Comparison of ENCODE assay signal across 1 cellular context in genomic region chr11:106449756-106450155, GRCh38.
TF ChIP-seq lines count a peak whose summit lies in the region.

No MANE protein-coding gene starts in this region.

TF ChIP-seq in HepG2, 621 proteins besides CTCF, POLR2A, EP300 and RAD21 (continued from another document and continues in another):
- TF ChIP-seq HNRNPK (IDR thresholded peaks at IDR 0.05; ENCODE audit: low read depth, low read length, poor library complexity, severe bottlenecking) (no peak), ZNF292 (CRISPR knock-in tag; IDR thresholded peaks at IDR 0.05; ENCODE audit: borderline replicate concordance, low read depth) (no peak), TARDBP (CRISPR knock-in tag; IDR thresholded peaks at IDR 0.05) (no peak), SKI (IDR thresholded peaks at IDR 0.05; ENCODE audit: partially characterized antibody) (no peak), HMG20B (CRISPR knock-in tag; conservative IDR thresholded peaks at IDR 0.05) (no peak), CREB1 (IDR thresholded peaks at IDR 0.05) (no peak), CREB1 (CRISPR knock-in tag; IDR thresholded peaks at IDR 0.05) (no peak), ZNF10 (CRISPR knock-in tag; IDR thresholded peaks at IDR 0.05; ENCODE audit: borderline replicate concordance, low read depth) (no peak), ZFP37 (CRISPR knock-in tag; IDR thresholded peaks at IDR 0.05; ENCODE audit: borderline replicate concordance) (no peak), CENPT (CRISPR knock-in tag; IDR thresholded peaks at IDR 0.05; ENCODE audit: low read depth) (no peak), HNRNPUL1 (IDR thresholded peaks at IDR 0.05; ENCODE audit: low read depth, low read length) (no peak), HDAC2 (CRISPR knock-in tag; IDR thresholded peaks at IDR 0.05) (no peak), CEBPG (CRISPR knock-in tag; IDR thresholded peaks at IDR 0.05) (peak; percentile 75), SPEN (CRISPR knock-in tag; IDR thresholded peaks at IDR 0.05; ENCODE audit: low read depth) (no peak), SP5 (CRISPR knock-in tag; IDR thresholded peaks at IDR 0.05; ENCODE audit: borderline replicate concordance, low read depth) (0 out of 2 replicates have a peak, but pooled peaks have one; percentile 42), ZNF713 (CRISPR knock-in tag; IDR thresholded peaks at IDR 0.05) (no peak), ETV5 (CRISPR knock-in tag; IDR thresholded peaks at IDR 0.05; ENCODE audit: borderline replicate concordance) (no peak), ZNF644 (CRISPR knock-in tag; IDR thresholded peaks at IDR 0.05; ENCODE audit: low read depth) (0 out of 2 replicates have a peak, but pooled peaks have one; percentile 23), ZNF7 (CRISPR knock-in tag; IDR thresholded peaks at IDR 0.05) (no peak), TRIM24 (CRISPR knock-in tag; IDR thresholded peaks at IDR 0.05) (no peak), ARID5B (CRISPR knock-in tag; IDR thresholded peaks at IDR 0.05) (peak; percentile 38; the same call in 1 of the 2 replicates), ELF3 (CRISPR knock-in tag; IDR thresholded peaks at IDR 0.05) (no peak), ONECUT2 (CRISPR knock-in tag; IDR thresholded peaks at IDR 0.05) (no peak), ZMYM2 (CRISPR knock-in tag; IDR thresholded peaks at IDR 0.05) (no peak), MTA1 (CRISPR knock-in tag; IDR thresholded peaks at IDR 0.05; ENCODE audit: borderline replicate concordance) (no peak), HOXA3 (CRISPR knock-in tag; IDR thresholded peaks at IDR 0.05) (no peak), ZSCAN21 (CRISPR knock-in tag; IDR thresholded peaks at IDR 0.05; ENCODE audit: borderline replicate concordance) (no peak), TBX3 (IDR thresholded peaks at IDR 0.05; ENCODE audit: borderline replicate concordance) (no peak), RFXANK (CRISPR knock-in tag; IDR thresholded peaks at IDR 0.05) (no peak), SOX5 (CRISPR knock-in tag; IDR thresholded peaks at IDR 0.05; ENCODE audit: borderline replicate concordance) (peak; percentile 67; the same call in 1 of the 2 replicates), ZNF367 (CRISPR knock-in tag; IDR thresholded peaks at IDR 0.05; ENCODE audit: borderline replicate concordance) (no peak), ZNF207 (IDR thresholded peaks at IDR 0.05; ENCODE audit: borderline replicate concordance) (no peak), SP140L (CRISPR knock-in tag; IDR thresholded peaks at IDR 0.05; ENCODE audit: borderline replicate concordance) (no peak), ZNF747 (CRISPR knock-in tag; IDR thresholded peaks at IDR 0.05; ENCODE audit: borderline replicate concordance) (no peak), TAF1 (CRISPR knock-in tag; IDR thresholded peaks at IDR 0.05) (no peak)
- TF ChIP-seq, protein P1, sequence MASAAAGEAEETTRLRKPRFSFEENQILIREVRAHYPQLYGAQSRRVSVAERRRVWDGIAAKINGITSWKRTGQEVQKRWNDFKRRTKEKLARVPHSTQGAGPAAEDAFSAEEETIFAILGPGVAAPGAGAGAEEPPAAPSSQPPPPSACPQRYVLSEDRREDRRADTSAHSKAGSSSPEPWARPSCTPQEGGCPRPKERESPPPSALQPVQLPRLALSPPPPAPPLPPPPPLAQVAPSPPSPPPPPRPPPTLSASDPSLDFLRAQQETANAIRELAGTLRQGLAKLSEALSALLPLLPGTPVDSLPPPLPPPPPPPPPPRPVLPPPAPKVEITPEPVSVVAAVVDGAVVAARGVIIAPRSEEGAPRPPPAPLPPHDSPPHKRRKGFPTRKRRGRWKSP (CRISPR knock-in tag; IDR thresholded peaks at IDR 0.05): no peak
- TF ChIP-seq, protein P2, sequence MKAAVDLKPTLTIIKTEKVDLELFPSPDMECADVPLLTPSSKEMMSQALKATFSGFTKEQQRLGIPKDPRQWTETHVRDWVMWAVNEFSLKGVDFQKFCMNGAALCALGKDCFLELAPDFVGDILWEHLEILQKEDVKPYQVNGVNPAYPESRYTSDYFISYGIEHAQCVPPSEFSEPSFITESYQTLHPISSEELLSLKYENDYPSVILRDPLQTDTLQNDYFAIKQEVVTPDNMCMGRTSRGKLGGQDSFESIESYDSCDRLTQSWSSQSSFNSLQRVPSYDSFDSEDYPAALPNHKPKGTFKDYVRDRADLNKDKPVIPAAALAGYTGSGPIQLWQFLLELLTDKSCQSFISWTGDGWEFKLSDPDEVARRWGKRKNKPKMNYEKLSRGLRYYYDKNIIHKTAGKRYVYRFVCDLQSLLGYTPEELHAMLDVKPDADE (CRISPR knock-in tag; IDR thresholded peaks at IDR 0.05): no peak
- TF ChIP-seq, protein P3, sequence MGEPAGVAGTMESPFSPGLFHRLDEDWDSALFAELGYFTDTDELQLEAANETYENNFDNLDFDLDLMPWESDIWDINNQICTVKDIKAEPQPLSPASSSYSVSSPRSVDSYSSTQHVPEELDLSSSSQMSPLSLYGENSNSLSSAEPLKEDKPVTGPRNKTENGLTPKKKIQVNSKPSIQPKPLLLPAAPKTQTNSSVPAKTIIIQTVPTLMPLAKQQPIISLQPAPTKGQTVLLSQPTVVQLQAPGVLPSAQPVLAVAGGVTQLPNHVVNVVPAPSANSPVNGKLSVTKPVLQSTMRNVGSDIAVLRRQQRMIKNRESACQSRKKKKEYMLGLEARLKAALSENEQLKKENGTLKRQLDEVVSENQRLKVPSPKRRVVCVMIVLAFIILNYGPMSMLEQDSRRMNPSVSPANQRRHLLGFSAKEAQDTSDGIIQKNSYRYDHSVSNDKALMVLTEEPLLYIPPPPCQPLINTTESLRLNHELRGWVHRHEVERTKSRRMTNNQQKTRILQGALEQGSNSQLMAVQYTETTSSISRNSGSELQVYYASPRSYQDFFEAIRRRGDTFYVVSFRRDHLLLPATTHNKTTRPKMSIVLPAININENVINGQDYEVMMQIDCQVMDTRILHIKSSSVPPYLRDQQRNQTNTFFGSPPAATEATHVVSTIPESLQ (CRISPR knock-in tag; conservative IDR thresholded peaks at IDR 0.05): no peak
- TF ChIP-seq, protein P4, sequence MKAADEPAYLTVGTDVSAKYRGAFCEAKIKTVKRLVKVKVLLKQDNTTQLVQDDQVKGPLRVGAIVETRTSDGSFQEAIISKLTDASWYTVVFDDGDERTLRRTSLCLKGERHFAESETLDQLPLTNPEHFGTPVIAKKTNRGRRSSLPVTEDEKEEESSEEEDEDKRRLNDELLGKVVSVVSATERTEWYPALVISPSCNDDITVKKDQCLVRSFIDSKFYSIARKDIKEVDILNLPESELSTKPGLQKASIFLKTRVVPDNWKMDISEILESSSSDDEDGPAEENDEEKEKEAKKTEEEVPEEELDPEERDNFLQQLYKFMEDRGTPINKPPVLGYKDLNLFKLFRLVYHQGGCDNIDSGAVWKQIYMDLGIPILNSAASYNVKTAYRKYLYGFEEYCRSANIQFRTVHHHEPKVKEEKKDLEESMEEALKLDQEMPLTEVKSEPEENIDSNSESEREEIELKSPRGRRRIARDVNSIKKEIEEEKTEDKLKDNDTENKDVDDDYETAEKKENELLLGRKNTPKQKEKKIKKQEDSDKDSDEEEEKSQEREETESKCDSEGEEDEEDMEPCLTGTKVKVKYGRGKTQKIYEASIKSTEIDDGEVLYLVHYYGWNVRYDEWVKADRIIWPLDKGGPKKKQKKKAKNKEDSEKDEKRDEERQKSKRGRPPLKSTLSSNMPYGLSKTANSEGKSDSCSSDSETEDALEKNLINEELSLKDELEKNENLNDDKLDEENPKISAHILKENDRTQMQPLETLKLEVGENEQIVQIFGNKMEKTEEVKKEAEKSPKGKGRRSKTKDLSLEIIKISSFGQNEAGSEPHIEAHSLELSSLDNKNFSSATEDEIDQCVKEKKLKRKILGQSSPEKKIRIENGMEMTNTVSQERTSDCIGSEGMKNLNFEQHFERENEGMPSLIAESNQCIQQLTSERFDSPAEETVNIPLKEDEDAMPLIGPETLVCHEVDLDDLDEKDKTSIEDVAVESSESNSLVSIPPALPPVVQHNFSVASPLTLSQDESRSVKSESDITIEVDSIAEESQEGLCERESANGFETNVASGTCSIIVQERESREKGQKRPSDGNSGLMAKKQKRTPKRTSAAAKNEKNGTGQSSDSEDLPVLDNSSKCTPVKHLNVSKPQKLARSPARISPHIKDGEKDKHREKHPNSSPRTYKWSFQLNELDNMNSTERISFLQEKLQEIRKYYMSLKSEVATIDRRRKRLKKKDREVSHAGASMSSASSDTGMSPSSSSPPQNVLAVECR (CRISPR knock-in tag; IDR thresholded peaks at IDR 0.05; ENCODE audit: borderline replicate concordance): no peak
- TF ChIP-seq, protein P5, sequence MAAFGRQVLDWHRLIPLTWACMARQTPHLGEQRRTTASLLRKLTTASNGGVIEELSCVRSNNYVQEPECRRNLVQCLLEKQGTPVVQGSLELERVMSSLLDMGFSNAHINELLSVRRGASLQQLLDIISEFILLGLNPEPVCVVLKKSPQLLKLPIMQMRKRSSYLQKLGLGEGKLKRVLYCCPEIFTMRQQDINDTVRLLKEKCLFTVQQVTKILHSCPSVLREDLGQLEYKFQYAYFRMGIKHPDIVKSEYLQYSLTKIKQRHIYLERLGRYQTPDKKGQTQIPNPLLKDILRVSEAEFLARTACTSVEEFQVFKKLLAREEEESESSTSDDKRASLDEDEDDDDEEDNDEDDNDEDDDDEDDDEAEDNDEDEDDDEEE (CRISPR knock-in tag; IDR thresholded peaks at IDR 0.05): no peak
- TF ChIP-seq, protein P6, sequence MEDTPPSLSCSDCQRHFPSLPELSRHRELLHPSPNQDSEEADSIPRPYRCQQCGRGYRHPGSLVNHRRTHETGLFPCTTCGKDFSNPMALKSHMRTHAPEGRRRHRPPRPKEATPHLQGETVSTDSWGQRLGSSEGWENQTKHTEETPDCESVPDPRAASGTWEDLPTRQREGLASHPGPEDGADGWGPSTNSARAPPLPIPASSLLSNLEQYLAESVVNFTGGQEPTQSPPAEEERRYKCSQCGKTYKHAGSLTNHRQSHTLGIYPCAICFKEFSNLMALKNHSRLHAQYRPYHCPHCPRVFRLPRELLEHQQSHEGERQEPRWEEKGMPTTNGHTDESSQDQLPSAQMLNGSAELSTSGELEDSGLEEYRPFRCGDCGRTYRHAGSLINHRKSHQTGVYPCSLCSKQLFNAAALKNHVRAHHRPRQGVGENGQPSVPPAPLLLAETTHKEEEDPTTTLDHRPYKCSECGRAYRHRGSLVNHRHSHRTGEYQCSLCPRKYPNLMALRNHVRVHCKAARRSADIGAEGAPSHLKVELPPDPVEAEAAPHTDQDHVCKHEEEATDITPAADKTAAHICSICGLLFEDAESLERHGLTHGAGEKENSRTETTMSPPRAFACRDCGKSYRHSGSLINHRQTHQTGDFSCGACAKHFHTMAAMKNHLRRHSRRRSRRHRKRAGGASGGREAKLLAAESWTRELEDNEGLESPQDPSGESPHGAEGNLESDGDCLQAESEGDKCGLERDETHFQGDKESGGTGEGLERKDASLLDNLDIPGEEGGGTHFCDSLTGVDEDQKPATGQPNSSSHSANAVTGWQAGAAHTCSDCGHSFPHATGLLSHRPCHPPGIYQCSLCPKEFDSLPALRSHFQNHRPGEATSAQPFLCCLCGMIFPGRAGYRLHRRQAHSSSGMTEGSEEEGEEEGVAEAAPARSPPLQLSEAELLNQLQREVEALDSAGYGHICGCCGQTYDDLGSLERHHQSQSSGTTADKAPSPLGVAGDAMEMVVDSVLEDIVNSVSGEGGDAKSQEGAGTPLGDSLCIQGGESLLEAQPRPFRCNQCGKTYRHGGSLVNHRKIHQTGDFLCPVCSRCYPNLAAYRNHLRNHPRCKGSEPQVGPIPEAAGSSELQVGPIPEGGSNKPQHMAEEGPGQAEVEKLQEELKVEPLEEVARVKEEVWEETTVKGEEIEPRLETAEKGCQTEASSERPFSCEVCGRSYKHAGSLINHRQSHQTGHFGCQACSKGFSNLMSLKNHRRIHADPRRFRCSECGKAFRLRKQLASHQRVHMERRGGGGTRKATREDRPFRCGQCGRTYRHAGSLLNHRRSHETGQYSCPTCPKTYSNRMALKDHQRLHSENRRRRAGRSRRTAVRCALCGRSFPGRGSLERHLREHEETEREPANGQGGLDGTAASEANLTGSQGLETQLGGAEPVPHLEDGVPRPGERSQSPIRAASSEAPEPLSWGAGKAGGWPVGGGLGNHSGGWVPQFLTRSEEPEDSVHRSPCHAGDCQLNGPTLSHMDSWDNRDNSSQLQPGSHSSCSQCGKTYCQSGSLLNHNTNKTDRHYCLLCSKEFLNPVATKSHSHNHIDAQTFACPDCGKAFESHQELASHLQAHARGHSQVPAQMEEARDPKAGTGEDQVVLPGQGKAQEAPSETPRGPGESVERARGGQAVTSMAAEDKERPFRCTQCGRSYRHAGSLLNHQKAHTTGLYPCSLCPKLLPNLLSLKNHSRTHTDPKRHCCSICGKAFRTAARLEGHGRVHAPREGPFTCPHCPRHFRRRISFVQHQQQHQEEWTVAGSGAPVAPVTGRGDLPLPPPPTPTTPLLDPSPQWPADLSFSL (CRISPR knock-in tag; IDR thresholded peaks at IDR 0.05): no peak
- TF ChIP-seq, protein P7, sequence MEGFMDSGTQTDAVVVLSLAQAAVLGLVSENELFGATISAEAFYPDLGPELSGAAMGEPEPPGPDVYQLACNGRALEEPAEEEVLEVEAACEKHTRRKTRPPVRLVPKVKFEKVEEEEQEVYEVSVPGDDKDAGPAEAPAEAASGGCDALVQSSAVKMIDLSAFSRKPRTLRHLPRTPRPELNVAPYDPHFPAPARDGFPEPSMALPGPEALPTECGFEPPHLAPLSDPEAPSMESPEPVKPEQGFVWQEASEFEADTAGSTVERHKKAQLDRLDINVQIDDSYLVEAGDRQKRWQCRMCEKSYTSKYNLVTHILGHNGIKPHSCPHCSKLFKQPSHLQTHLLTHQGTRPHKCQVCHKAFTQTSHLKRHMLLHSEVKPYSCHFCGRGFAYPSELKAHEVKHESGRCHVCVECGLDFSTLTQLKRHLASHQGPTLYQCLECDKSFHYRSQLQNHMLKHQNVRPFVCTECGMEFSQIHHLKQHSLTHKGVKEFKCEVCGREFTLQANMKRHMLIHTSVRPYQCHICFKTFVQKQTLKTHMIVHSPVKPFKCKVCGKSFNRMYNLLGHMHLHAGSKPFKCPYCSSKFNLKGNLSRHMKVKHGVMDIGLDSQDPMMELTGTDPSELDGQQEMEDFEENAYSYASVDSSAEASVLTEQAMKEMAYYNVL (CRISPR knock-in tag; IDR thresholded peaks at IDR 0.05; ENCODE audit: borderline replicate concordance): no peak
